In genomic region chr4:184824776-184825393, GRCh38 we compare ENCODE assay signal across 8 cellular contexts. TPM values are rescaled to one million over a fixed set of nuclear protein-coding genes. Genes with fewer than 3 reads are reported as not detected.
DNase-seq lines count a peak whose midpoint lies in the region; ATAC-seq lines count a peak whose summit lies in the region.

No MANE protein-coding gene starts in this region.

- POLR2A ChIA-PET in CD8-positive, alpha-beta memory T cell (lab: Charles Lee) = interaction anchor here (1.7 to 2.5 kb wide), 2 partner anchors 91 to 175 kb away, joined by 6 to 8 read pairs; partner anchors contain the start of genes CASP3, CENPU and PRIMPOL

- peaks cover 16% of the 10 kb centered on the region for H3K4me1 ChIP-seq in CD8-positive, alpha-beta memory T cell (ENCODE audit: insufficient read depth, low read length)
- H3K4me1 ChIP-seq in iPS-20b (ENCODE audit: insufficient read depth, low read length) = no peaks in the 10 kb centered on the region

- peak; percentile 6 for ATAC-seq in GM21381 (IDR thresholded peaks at IDR 0.05; ENCODE audit: unreplicated experiment)
- peak; percentile 4 to 7 for ATAC-seq in activated naive CD4-positive, alpha-beta T cell treated with anti-CD3 and anti-CD28 coated beads, Interleukin-2, amount 50 U/mL, for 72 hours
- peak; percentile 8 for ATAC-seq in stimulated activated naive CD8-positive, alpha-beta T cell treated with anti-CD3 and anti-CD28 coated beads, Interleukin-15, amount 100 ng/mL, for 72 hours
- no peak for ATAC-seq in HG02678 (IDR thresholded peaks at IDR 0.05; ENCODE audit: unreplicated experiment)

- peak overlapping the region; percentile 44 to 97 (median 92) for H3K27ac Mint-ChIP-seq in CD8-positive, alpha-beta memory T cell
- peak overlapping the region; percentile 81 to 84 for H3K27ac Mint-ChIP-seq in activated naive CD4-positive, alpha-beta T cell treated with anti-CD3 and anti-CD28 coated beads, Interleukin-2, amount 50 U/mL, for 72 hours
- H3K27ac Mint-ChIP-seq in stimulated activated naive CD8-positive, alpha-beta T cell treated with anti-CD3 and anti-CD28 coated beads, Interleukin-15, amount 100 ng/mL, for 72 hours = peak overlapping the region; percentile 86 to 87

- peak in 3 of 5 donors; percentile 18 to 53 (median 31) for DNase-seq in CD8-positive, alpha-beta memory T cell
- DNase-seq in Jurkat, Clone E6-1 (ENCODE audit: low read depth, low spot score) = no peak
- DNase-seq in activated naive CD4-positive, alpha-beta T cell treated with anti-CD3 and anti-CD28 coated beads, Interleukin-2, amount 50 U/mL, for 72 hours (ENCODE audit: low spot score in 2 of 2) = peak in 1 of 2 donors; percentile 29
- DNase-seq in stimulated activated naive CD8-positive, alpha-beta T cell treated with anti-CD3 and anti-CD28 coated beads, Interleukin-15, amount 100 ng/mL, for 72 hours = peak in 1 of 2 donors; percentile 37
- DNase-seq in AG20443 (ENCODE audit: low spot score) = no peak

- CTCF ChIA-PET in CD8-positive, alpha-beta memory T cell (lab: Charles Lee) = no interaction called here

- H3K36me3 Mint-ChIP-seq in CD8-positive, alpha-beta memory T cell = peaks cover 0 to 6% (median 0%) of the 10 kb centered on the region in 3 donors
- peaks cover 0 to 9% of the 10 kb centered on the region in 2 donors for H3K36me3 Mint-ChIP-seq in activated naive CD4-positive, alpha-beta T cell treated with anti-CD3 and anti-CD28 coated beads, Interleukin-2, amount 50 U/mL, for 72 hours

- H3K9me3 ChIP-seq in CD8-positive, alpha-beta memory T cell (ENCODE audit: low read length) = no peaks in the 10 kb centered on the region
- H3K9me3 ChIP-seq in iPS-20b (ENCODE audit: insufficient read depth, low read depth, low read length) = no peaks in the 10 kb centered on the region

- H3K36me3 ChIP-seq in CD8-positive, alpha-beta memory T cell (ENCODE audit: insufficient read depth, low read length) = no peaks in the 10 kb centered on the region
- no peaks in the 10 kb centered on the region for H3K36me3 ChIP-seq in iPS-20b (ENCODE audit: insufficient read depth, low read depth, low read length)

- H3K27me3 ChIP-seq in CD8-positive, alpha-beta memory T cell (ENCODE audit: insufficient read depth, low read length, poor library complexity, severe bottlenecking) = no peaks in the 10 kb centered on the region
- peaks cover 64% of the 10 kb centered on the region for H3K27me3 ChIP-seq in iPS-20b (ENCODE audit: insufficient read depth, low read length)

- H3K9ac ChIP-seq in iPS-20b (ENCODE audit: low read depth, low read length) = no peak overlapping the region

- H3K9me3 Mint-ChIP-seq in CD8-positive, alpha-beta memory T cell = no peaks in the 10 kb centered on the region
- no peaks in the 10 kb centered on the region for H3K9me3 Mint-ChIP-seq in activated naive CD4-positive, alpha-beta T cell treated with anti-CD3 and anti-CD28 coated beads, Interleukin-2, amount 50 U/mL, for 72 hours
- H3K9me3 Mint-ChIP-seq in stimulated activated naive CD8-positive, alpha-beta T cell treated with anti-CD3 and anti-CD28 coated beads, Interleukin-15, amount 100 ng/mL, for 72 hours = no peaks in the 10 kb centered on the region

- peak overlapping the region; percentile 76 to 93 (median 91) for H3K4me3 Mint-ChIP-seq in CD8-positive, alpha-beta memory T cell
- peak overlapping the region; percentile 81 to 90 for H3K4me3 Mint-ChIP-seq in stimulated activated naive CD8-positive, alpha-beta T cell treated with anti-CD3 and anti-CD28 coated beads, Interleukin-15, amount 100 ng/mL, for 72 hours

- H3K27me3 Mint-ChIP-seq in CD8-positive, alpha-beta memory T cell = no peaks in the 10 kb centered on the region
- no peaks in the 10 kb centered on the region for H3K27me3 Mint-ChIP-seq in stimulated activated naive CD8-positive, alpha-beta T cell treated with anti-CD3 and anti-CD28 coated beads, Interleukin-15, amount 100 ng/mL, for 72 hours

- H3K4me3 ChIP-seq in CD8-positive, alpha-beta memory T cell (ENCODE audit: low read length) = peak overlapping the region; percentile 68
- peak overlapping the region; percentile 47 for H3K4me3 ChIP-seq in Jurkat, Clone E6-1 (ENCODE audit: low read length)
- peak overlapping the region; percentile 62 for H3K4me3 ChIP-seq in iPS-20b (ENCODE audit: low read length)

- H3K27ac ChIP-seq in CD8-positive, alpha-beta memory T cell (ENCODE audit: low read depth, low read length) = no peak overlapping the region
- H3K27ac ChIP-seq in iPS-20b (ENCODE audit: low read length) = no peak overlapping the region

- H3K4me1 Mint-ChIP-seq in CD8-positive, alpha-beta memory T cell = peaks cover 23 to 42% (median 42%) of the 10 kb centered on the region in 3 donors
- peaks cover 45% of the 10 kb centered on the region for H3K4me1 Mint-ChIP-seq in stimulated activated naive CD8-positive, alpha-beta T cell treated with anti-CD3 and anti-CD28 coated beads, Interleukin-15, amount 100 ng/mL, for 72 hours

RNA-seq across cellular contexts. Expression of gene ACSL1, which starts 0.9 kb away (rescaled TPM):
- total RNA-seq in CD8-positive, alpha-beta memory T cell = 10 to 100 TPM; 23.5 to 25.4 TPM
- 7.5 TPM for polyA plus RNA-seq in CD8-positive, alpha-beta memory T cell
- polyA plus RNA-seq in Jurkat, Clone E6-1 (2012; ENCODE audit: insufficient read depth, insufficient read length) = 24.1 TPM
- total RNA-seq in activated naive CD4-positive, alpha-beta T cell treated with anti-CD3 and anti-CD28 coated beads, Interleukin-2, amount 50 U/mL, for 72 hours = 10 to 100 TPM; 23.4 to 27.1 TPM

Comparison
In these comparisons a context has a peak if more than half of its experiments do, and no peak if none do; other contexts are left out.
1. DNase-seq: peak in CD8-positive, alpha-beta memory T cell (3 of 5); none in Jurkat, Clone E6-1 (single experiment) and AG20443 (single experiment).
2. Peak in every context shown above with its lines, with median percentiles within 50 percentile points of each other: H3K4me3 ChIP-seq and H3K27ac Mint-ChIP-seq.